In the genomic region with DNA sequence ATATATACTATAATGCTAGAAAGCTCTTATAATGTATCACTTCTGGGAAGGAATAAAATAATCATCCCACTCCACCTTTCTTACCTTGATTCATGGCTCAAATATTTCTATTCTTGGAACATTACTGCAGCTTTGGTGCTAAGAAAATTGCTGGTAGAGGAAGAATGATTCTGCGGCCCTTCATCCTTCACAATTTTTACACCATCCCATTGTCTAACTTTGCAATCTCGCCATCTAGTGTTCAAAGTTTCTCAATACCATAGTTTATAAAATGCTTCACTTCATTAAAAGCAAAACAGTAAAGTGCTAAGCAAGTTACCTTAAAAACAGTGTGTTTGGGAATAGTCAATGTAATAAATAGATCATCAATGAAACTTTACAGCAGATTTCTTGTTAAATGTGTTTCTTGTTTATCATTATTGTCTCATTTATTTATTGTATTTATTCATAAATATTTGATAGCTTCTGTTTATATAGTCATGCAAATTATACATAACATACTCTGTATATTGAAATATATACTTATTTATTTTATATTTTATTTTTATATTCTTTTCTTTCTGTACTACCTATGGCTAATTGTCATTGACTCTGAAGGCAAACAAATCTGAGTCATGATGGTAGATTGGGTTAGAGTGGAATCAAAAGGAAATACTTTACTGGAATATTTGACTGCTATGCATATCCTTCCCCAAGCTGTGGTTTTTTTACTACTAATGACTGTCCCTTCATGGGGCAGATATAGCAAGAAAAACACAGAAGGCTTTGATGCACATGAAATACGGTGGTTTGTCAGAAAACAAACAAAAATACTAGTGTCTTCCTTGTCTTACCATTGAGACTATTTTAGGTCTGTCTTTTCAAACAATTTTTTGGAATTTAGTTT, we compare ENCODE assay signal across 8 cellular contexts.
A peak's percentile ranks its signal among the peaks of the same experiment; 100 is the strongest.
DNase-seq lines count a peak whose midpoint lies in the region; ATAC-seq, FAIRE-seq and TF ChIP-seq lines count a peak whose summit lies in the region.

No MANE protein-coding gene starts in this region.

- H3K36me3 ChIP-seq in HCT116 (ENCODE audit: control insufficient read depth in 1 of 2, insufficient read depth in 2 of 2, low read length in 2 of 2) (no peaks in the 10 kb centered on the region), keratinocyte (ENCODE audit: control insufficient read depth in 2 of 2, extremely low read depth in 1 of 2, insufficient read depth in 2 of 2, low read length in 2 of 2) (no peaks in the 10 kb centered on the region)

- intact Hi-C loops in HCT116 (cut with micrococcal nuclease), result loop anchor here (1.0 kb wide), 2 partner anchors 173 to 212 kb away; no protein-coding TSS in a partner anchor

- H3K4me3 Mint-ChIP-seq in type B pancreatic cell, result no peak overlapping the region

- no peaks in the 10 kb centered on the region for H3K9me1 ChIP-seq in keratinocyte (ENCODE audit: control insufficient read depth, extremely low read depth, insufficient read depth, low read length)

- POLR2A ChIA-PET in HCT116 (lab: Charles Lee), result interaction anchor here (1.6 kb wide), 1 partner anchor 172 kb away, joined by 9 read pairs; no protein-coding TSS in a partner anchor

- H3K9ac ChIP-seq in HCT116 (ENCODE audit: low read length) (no peak overlapping the region), keratinocyte (ENCODE audit: control insufficient read depth, extremely low read depth, insufficient read depth, low read length) (no peak overlapping the region)

- peaks cover 9% of the 10 kb centered on the region for H3K4me1 Mint-ChIP-seq in type B pancreatic cell (ENCODE audit: unreplicated experiment)

- H3K4me1 ChIP-seq in HCT116 (ENCODE audit: control insufficient read depth in 1 of 2, insufficient read depth in 2 of 2, low read length in 2 of 2), result no peaks in the 10 kb centered on the region
- no peaks in the 10 kb centered on the region for H3K4me1 ChIP-seq in keratinocyte (ENCODE audit: control insufficient read depth, extremely low read depth, insufficient read depth, low read length)

- TF ChIP-seq POLR2A in HCT116 (IDR thresholded peaks at IDR 0.05; ENCODE audit: borderline replicate concordance, extremely low read depth, insufficient read depth, insufficient read length), result no peak

- H2AFZ ChIP-seq in HCT116 (ENCODE audit: low read depth, low read length, poor library complexity, severe bottlenecking) (no peak overlapping the region), keratinocyte (ENCODE audit: control insufficient read depth, low read length) (no peak overlapping the region)

- TF ChIP-seq CTCF in HCT116 (IDR thresholded peaks at IDR 0.05 in 2 of 3, conservative IDR thresholded peaks at IDR 0.05 in 1 of 3; ENCODE audit: borderline replicate concordance in 1 of 3, insufficient read depth in 1 of 3, low read depth in 2 of 3, low read length in 2 of 3) (peak; percentile 45 to 79 (median 66)), keratinocyte (optimal IDR thresholded peaks at IDR 0.05 in 1 of 3, IDR thresholded peaks at IDR 0.05 in 1 of 3, conservative IDR thresholded peaks at IDR 0.05 in 1 of 3; ENCODE audit: extremely low read depth in 1 of 3, insufficient read depth in 2 of 3, low read length in 3 of 3) (peak in 2 of 3 experiments; percentile 29 to 47), type B pancreatic cell (conservative IDR thresholded peaks at IDR 0.05) (peak; percentile 80)

- H3K27ac Mint-ChIP-seq in type B pancreatic cell, result no peak overlapping the region

- H3K9me3 Mint-ChIP-seq in type B pancreatic cell, result peaks cover 3% of the 10 kb centered on the region

- dilution Hi-C loops in keratinocyte (cut with MboI; ENCODE audit: extremely low pct_ligation_motif_present, low sequenced_read_pairs), result no loop called here

- H3K79me2 ChIP-seq in HCT116 (ENCODE audit: insufficient read depth, low read length) (no peaks in the 10 kb centered on the region), keratinocyte (ENCODE audit: control insufficient read depth, insufficient read depth, low read length) (no peaks in the 10 kb centered on the region)

- no peaks in the 10 kb centered on the region for H4K20me1 ChIP-seq in HCT116 (ENCODE audit: insufficient read depth)
- H4K20me1 ChIP-seq in keratinocyte (ENCODE audit: control insufficient read depth, extremely low read depth, insufficient read depth, low read length), result no peaks in the 10 kb centered on the region

- peak; percentile 95 for FAIRE-seq in G401.6 (lab: Jason Lieb, UNC)
- FAIRE-seq in keratinocyte (lab: Jason Lieb, UNC), result peak; percentile 41

- no peaks in the 10 kb centered on the region for H3K27me3 ChIP-seq in HCT116 (ENCODE audit: insufficient read depth, low read length)
- H3K27me3 ChIP-seq in keratinocyte (ENCODE audit: control insufficient read depth, extremely low read depth, insufficient read depth, low read length), result no peaks in the 10 kb centered on the region

- peak; percentile 74 for ATAC-seq in HCT116
- ATAC-seq in HG03469 (IDR thresholded peaks at IDR 0.05; ENCODE audit: unreplicated experiment), result no peak

- DNase-seq in HCT116 (ENCODE audit: low read depth, low spot score) (no peak), NCI-H187 (lab: John Stamatoyannopoulos, UW) (peak; percentile 8 to 33), amniotic epithelial cell (ENCODE audit: low read depth) (peak; percentile 66), keratinocyte (ENCODE audit: low read depth, low spot score) (no peak), type B pancreatic cell (ENCODE audit: extremely low spot score, unreplicated experiment) (no peak)
- no peak for DNase-seq in stimulated activated naive CD4-positive, alpha-beta T cell treated with Interleukin-2 at 50 U/mL for 16 hours (lab: John Stamatoyannopoulos, UW)

- H3K27ac ChIP-seq in HCT116 (ENCODE audit: low read depth, low read length) (no peak overlapping the region), keratinocyte (ENCODE audit: control insufficient read depth, insufficient read depth, low read length) (no peak overlapping the region)

- H3K36me3 Mint-ChIP-seq in type B pancreatic cell, result peaks cover 8% of the 10 kb centered on the region

- TF ChIP-seq RAD21 in HCT116 (IDR thresholded peaks at IDR 0.05; ENCODE audit: low read depth), result peak; percentile 76

- no peaks in the 10 kb centered on the region for H3K27me3 Mint-ChIP-seq in type B pancreatic cell

- BruUV-seq in HCT116 (replicated peaks; lab: Mats Ljungman, UMichigan), result no TSS peak

- RAD21 ChIA-PET in HCT116 (lab: Charles Lee; ENCODE audit: low non-redundant PET in 1 of 2, low total read pairs in 2 of 2, uncharacterized antibody in 2 of 2, unreplicated experiment in 2 of 2), result interaction anchor here (0.8 to 2.1 kb wide), 5 partner anchors 172 to 222 kb away, joined by 3 to 11 read pairs (median 5); no protein-coding TSS in a partner anchor

- H3K4me2 ChIP-seq in HCT116 (ENCODE audit: low read length) (no peak overlapping the region), keratinocyte (ENCODE audit: control insufficient read depth, extremely low read depth, insufficient read depth, low read depth, low read length) (no peak overlapping the region)

- H3K9me3 ChIP-seq in HCT116 (ENCODE audit: control insufficient read depth in 1 of 2, insufficient read depth in 1 of 2, low read depth in 1 of 2, low read length in 2 of 2) (no peaks in the 10 kb centered on the region), keratinocyte (ENCODE audit: control insufficient read depth, low read depth, low read length) (no peaks in the 10 kb centered on the region)

- no peaks in the 10 kb centered on the region for H3K9me2 ChIP-seq in HCT116 (ENCODE audit: insufficient read depth)

- no peak overlapping the region for H3K4me3 ChIP-seq in HCT116 (replicated peaks in 1 of 2; ENCODE audit: low read depth in 1 of 2, low read length in 2 of 2)
- H3K4me3 ChIP-seq in keratinocyte (ENCODE audit: control insufficient read depth in 2 of 3, extremely low read depth in 1 of 3, insufficient read depth in 2 of 3, low read depth in 1 of 3, low read length in 3 of 3), result no peak overlapping the region

- CTCF ChIA-PET in HCT116 (lab: Charles Lee), result interaction anchor here (0.9 to 5.9 kb wide), 10 partner anchors 10 to 884 kb away, joined by 3 to 91 read pairs (median 4); no protein-coding TSS in a partner anchor

TF ChIP-seq in HCT116, 20 proteins besides CTCF, POLR2A, EP300 and RAD21 (continues in another document):
- TF ChIP-seq SIN3A (IDR thresholded peaks at IDR 0.05; ENCODE audit: low read depth) (no peak), EZH2 (IDR thresholded peaks at IDR 0.05) (no peak), TCF7L2 (IDR thresholded peaks at IDR 0.05; ENCODE audit: borderline replicate concordance, extremely low read depth, insufficient read depth, insufficient read length) (no peak), CBX3 (IDR thresholded peaks at IDR 0.05; ENCODE audit: low read depth) (no peak), CEBPB (IDR thresholded peaks at IDR 0.05; ENCODE audit: low read depth) (no peak)
- TF ChIP-seq, protein P1, sequence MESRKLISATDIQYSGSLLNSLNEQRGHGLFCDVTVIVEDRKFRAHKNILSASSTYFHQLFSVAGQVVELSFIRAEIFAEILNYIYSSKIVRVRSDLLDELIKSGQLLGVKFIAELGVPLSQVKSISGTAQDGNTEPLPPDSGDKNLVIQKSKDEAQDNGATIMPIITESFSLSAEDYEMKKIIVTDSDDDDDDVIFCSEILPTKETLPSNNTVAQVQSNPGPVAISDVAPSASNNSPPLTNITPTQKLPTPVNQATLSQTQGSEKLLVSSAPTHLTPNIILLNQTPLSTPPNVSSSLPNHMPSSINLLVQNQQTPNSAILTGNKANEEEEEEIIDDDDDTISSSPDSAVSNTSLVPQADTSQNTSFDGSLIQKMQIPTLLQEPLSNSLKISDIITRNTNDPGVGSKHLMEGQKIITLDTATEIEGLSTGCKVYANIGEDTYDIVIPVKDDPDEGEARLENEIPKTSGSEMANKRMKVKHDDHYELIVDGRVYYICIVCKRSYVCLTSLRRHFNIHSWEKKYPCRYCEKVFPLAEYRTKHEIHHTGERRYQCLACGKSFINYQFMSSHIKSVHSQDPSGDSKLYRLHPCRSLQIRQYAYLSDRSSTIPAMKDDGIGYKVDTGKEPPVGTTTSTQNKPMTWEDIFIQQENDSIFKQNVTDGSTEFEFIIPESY (IDR thresholded peaks at IDR 0.05; ENCODE audit: extremely low read depth, insufficient replicate concordance, low read length), result no peak

Comparison
In these comparisons a context has a peak if more than half of its experiments do, and no peak if none do; other contexts are left out.
1. DNase-seq: peak in NCI-H187 (2 of 2) and amniotic epithelial cell (single experiment); none in HCT116 (single experiment), keratinocyte (single experiment), type B pancreatic cell (single experiment) and stimulated activated naive CD4-positive, alpha-beta T cell treated with Interleukin-2 at 50 U/mL for 16 hours (single experiment).
2. Peak in every context shown above with its lines, with median percentiles within 50 percentile points of each other: CTCF ChIP-seq.